ENCODE assay signal across 9 cellular contexts in genomic region chr11:1760351-1761109, GRCh38.
DNase-seq lines count a peak whose midpoint lies in the region; ATAC-seq and TF ChIP-seq lines count a peak whose summit lies in the region.
"Had no signal": no experiment of that assay in that cellular context is flagged by ENCODE, and none has a peak within 500 bp of the region (broad histone marks: within the 10 kb centered on the region; RNA-seq: fewer than 3 reads in every experiment).

No MANE protein-coding gene starts in this region.

- peaks cover 31% of the 10 kb centered on the region for H3K36me3 Mint-ChIP-seq in effector memory CD8-positive, alpha-beta T cell (ENCODE audit: insufficient read depth)

- no peaks in the 10 kb centered on the region for H3K9me3 Mint-ChIP-seq in effector memory CD8-positive, alpha-beta T cell

- TF ChIP-seq CTCF in tibial artery (IDR thresholded peaks at IDR 0.05), result no peak

- H3K9me3 ChIP-seq in tibial artery, result no peaks in the 10 kb centered on the region

- H3K27ac Mint-ChIP-seq in effector memory CD8-positive, alpha-beta T cell, result peak overlapping the region; percentile 15 to 95

- H3K27me3 Mint-ChIP-seq in effector memory CD8-positive, alpha-beta T cell, result no peaks in the 10 kb centered on the region

- H3K4me3 ChIP-seq in tibial artery, result peak overlapping the region in 1 of 2 donors; percentile 37

- H3K4me3 Mint-ChIP-seq in effector memory CD8-positive, alpha-beta T cell, result peak overlapping the region; percentile 77 to 87

- peaks cover 41 to 62% (median 44%) of the 10 kb centered on the region in 3 donors for H3K36me3 ChIP-seq in tibial artery

- intact Hi-C loops in tibial artery (cut with DNase I; ENCODE audit: low total_unique reads), result no loop called here

- H3K27ac ChIP-seq in tibial artery, result peak overlapping the region; percentile 92 to 93

- no peaks in the 10 kb centered on the region for H3K27me3 ChIP-seq in tibial artery

- ATAC-seq in effector memory CD8-positive, alpha-beta T cell (replicated peaks), result no peak
- ATAC-seq in GM21717 (IDR thresholded peaks at IDR 0.05; ENCODE audit: unreplicated experiment) (no peak), HG02852 (IDR thresholded peaks at IDR 0.05; ENCODE audit: unreplicated experiment) (no peak)

- peaks cover 43 to 61% of the 10 kb centered on the region in 2 donors for H3K4me1 Mint-ChIP-seq in effector memory CD8-positive, alpha-beta T cell (ENCODE audit: low read depth in 2 of 2)

- peaks cover 0 to 81% (median 63%) of the 10 kb centered on the region in 4 donors for H3K4me1 ChIP-seq in tibial artery

- DNase-seq in MV-4-11 (lab: John Stamatoyannopoulos, UW), result peak; percentile 46
- DNase-seq in effector memory CD8-positive, alpha-beta T cell, result no peak
- peak; percentile 96 for DNase-seq in medulla oblongata (ENCODE audit: extremely low spot score)
- peak; percentile 87 to 97 for DNase-seq in tibial artery
- no peak for DNase-seq in NCI-H345 treated with DMSO at 0.1 percent for 48 hours (lab: John Stamatoyannopoulos, UW; ENCODE audit: unreplicated experiment)
- DNase-seq in SKM-1 (lab: John Stamatoyannopoulos, UW; ENCODE audit: unreplicated experiment), result no peak
- DNase-seq: NCI-H510A had no signal

Comparison
In these comparisons a context has a peak if more than half of its experiments do, and no peak if none do; other contexts are left out.
1. DNase-seq: peak in MV-4-11 (single experiment), medulla oblongata (single experiment) and tibial artery (2 of 2); none in effector memory CD8-positive, alpha-beta T cell (0 of 3), NCI-H345 treated with DMSO at 0.1 percent for 48 hours (single experiment) and SKM-1 (single experiment).